In genomic region chr6:43627008-43627825, GRCh38 we compare ENCODE assay signal across 8 cellular contexts. TPM values are rescaled to one million over a fixed set of nuclear protein-coding genes. Genes with fewer than 3 reads are reported as not detected.
A peak's percentile ranks its signal among the peaks of the same experiment; 100 is the strongest.
DNase-seq lines count a peak whose midpoint lies in the region; ATAC-seq and TF ChIP-seq lines count a peak whose summit lies in the region.

No MANE protein-coding gene starts in this region.

- no peaks in the 10 kb centered on the region; the same call in 1 of the 2 replicates for H3K4me1 ChIP-seq in Caco-2
- peaks cover 8% of the 10 kb centered on the region for H3K4me1 ChIP-seq in HUES6 (ENCODE audit: control insufficient read depth, insufficient read depth, low read length)
- peaks cover 20% of the 10 kb centered on the region for H3K4me1 ChIP-seq in mucosa of stomach (ENCODE audit: control insufficient read depth, insufficient read depth, low read length)

- CTCF ChIA-PET in Caco-2 (lab: Charles Lee) = no interaction called here

- peak overlapping the region; percentile 35 for H3K9ac ChIP-seq in HUES6 (ENCODE audit: low read length)
- peak overlapping the region; percentile 69 for H3K9ac ChIP-seq in mucosa of stomach (ENCODE audit: low read length)

- peaks cover 28% of the 10 kb centered on the region for H3K36me3 Mint-ChIP-seq in Caco-2 (ENCODE audit: insufficient read depth, unreplicated experiment)

- no peak for DNase-seq in Caco-2
- peak; percentile 30 for DNase-seq in SKM-1 treated with dmso at 0.1 percent for 144 hours (lab: John Stamatoyannopoulos, UW; ENCODE audit: unreplicated experiment)
- peak; percentile 77 for DNase-seq in epithelial cell of prostate (ENCODE audit: low read depth, low spot score)
- no peak for DNase-seq in SK-N-DZ (ENCODE audit: low spot score)

- no TSS peak for BruUV-seq in Caco-2 (replicated peaks; lab: Mats Ljungman, UMichigan)

- H3K36me3 ChIP-seq in Caco-2 (ENCODE audit: control insufficient read depth, insufficient read depth, low read length) (peaks cover 1% of the 10 kb centered on the region; the same call in 1 of the 2 replicates), HUES6 (ENCODE audit: control insufficient read depth, insufficient read depth, low read length) (peaks cover 52% of the 10 kb centered on the region), mucosa of stomach (ENCODE audit: control insufficient read depth, insufficient read depth, low read length) (peaks cover 23% of the 10 kb centered on the region)

- H3K27me3 ChIP-seq in Caco-2 (replicated peaks; ENCODE audit: control insufficient read depth, insufficient read depth, low read length) (no peaks in the 10 kb centered on the region), HUES6 (ENCODE audit: control insufficient read depth, insufficient read depth, low read length) (no peaks in the 10 kb centered on the region), mucosa of stomach (ENCODE audit: control insufficient read depth, insufficient read depth, low read length) (no peaks in the 10 kb centered on the region)

- POLR2A ChIA-PET in Caco-2 (lab: Charles Lee) = interaction anchor here (0.6 kb wide), 1 partner anchor 56 kb away, joined by 3 read pairs; no protein-coding TSS in a partner anchor

- peaks cover 12% of the 10 kb centered on the region for H3K4me1 Mint-ChIP-seq in Caco-2 (ENCODE audit: low read depth, unreplicated experiment)

- H3K9me3 ChIP-seq in Caco-2 = no peaks in the 10 kb centered on the region
- no peaks in the 10 kb centered on the region for H3K9me3 ChIP-seq in HUES6 (ENCODE audit: control insufficient read depth, insufficient read depth, low read depth, low read length)
- no peaks in the 10 kb centered on the region for H3K9me3 ChIP-seq in mucosa of stomach (ENCODE audit: control insufficient read depth, low read length)

- intact Hi-C loops in Caco-2 (cut with micrococcal nuclease; ENCODE audit: unreplicated experiment) = no loop called here

- peak overlapping the region; percentile 54 for H3K4me3 Mint-ChIP-seq in Caco-2 (ENCODE audit: unreplicated experiment)

- no peak overlapping the region for H3K4me3 ChIP-seq in Caco-2 (ENCODE audit: low read depth, low read length)
- no peak overlapping the region for H3K4me3 ChIP-seq in HUES6 (ENCODE audit: low read depth, low read length)
- no peak overlapping the region for H3K4me3 ChIP-seq in mucosa of stomach (ENCODE audit: low read length)

- TF ChIP-seq CTCF in Caco-2 (IDR thresholded peaks at IDR 0.05; ENCODE audit: insufficient read depth in 1 of 2, low read depth in 1 of 2, low read length in 1 of 2, severe bottlenecking in 1 of 2, unreplicated experiment in 1 of 2) = no peak

- peak overlapping the region; percentile 76 for H3K27ac Mint-ChIP-seq in Caco-2 (ENCODE audit: unreplicated experiment)

- no peak for ATAC-seq in HG02610 (IDR thresholded peaks at IDR 0.05; ENCODE audit: unreplicated experiment)
- no peak for ATAC-seq in HG03571 (IDR thresholded peaks at IDR 0.05; ENCODE audit: unreplicated experiment)

- H3K27ac ChIP-seq in HUES6 (ENCODE audit: low read depth, low read length) (no peak overlapping the region), epithelial cell of prostate (peak overlapping the region; percentile 99)

- H3K27me3 Mint-ChIP-seq in Caco-2 (ENCODE audit: insufficient read depth, unreplicated experiment) = no peaks in the 10 kb centered on the region

- H3K9me3 Mint-ChIP-seq in Caco-2 (ENCODE audit: unreplicated experiment) = no peaks in the 10 kb centered on the region

RNA-seq across cellular contexts. Expression of gene GTPBP2, which starts 1.8 kb away (rescaled TPM):
- 44.2 and 47.2 TPM in 2 replicates for total RNA-seq in Caco-2 (2022)
- 48.7 and 53.0 TPM in 2 replicates for polyA plus RNA-seq in SK-N-DZ (2014; cell fraction: cytosol; rRNA removed)
- 247 and 282 TPM in 2 replicates for polyA plus RNA-seq in SK-N-DZ (2014; cell fraction: nucleus; rRNA removed)

RNA-seq across cellular contexts. Expression of gene MAD2L1BP, which starts 8.4 kb away (rescaled TPM):
- 33.1 and 33.5 TPM in 2 replicates for total RNA-seq in Caco-2 (2022)
- polyA plus RNA-seq in SK-N-DZ (2014; cell fraction: cytosol; rRNA removed) = 36.2 and 42.7 TPM in 2 replicates
- polyA plus RNA-seq in SK-N-DZ (2014; cell fraction: nucleus; rRNA removed) = 27.0 and 28.3 TPM in 2 replicates

RNA-seq across cellular contexts. Expression of gene RSPH9, which starts 17.6 kb away (rescaled TPM):
- total RNA-seq in Caco-2 (2022) = not detected in 2 replicates
- polyA plus RNA-seq in SK-N-DZ (2014; cell fraction: cytosol; rRNA removed) = not detected in 2 replicates
- not detected in 2 replicates for polyA plus RNA-seq in SK-N-DZ (2014; cell fraction: nucleus; rRNA removed)

RNA-seq across cellular contexts. Expression of gene POLH, which starts 51.2 kb away (rescaled TPM):
- total RNA-seq in Caco-2 (2022) = 12.3 and 14.2 TPM in 2 replicates
- polyA plus RNA-seq in SK-N-DZ (2014; cell fraction: cytosol; rRNA removed) = 12.5 and 12.8 TPM in 2 replicates
- polyA plus RNA-seq in SK-N-DZ (2014; cell fraction: nucleus; rRNA removed) = 7.6 and 10.2 TPM in 2 replicates

RNA-seq across cellular contexts. Expression of gene XPO5, which starts 51.4 kb away (rescaled TPM):
- 79.3 and 93.4 TPM in 2 replicates for total RNA-seq in Caco-2 (2022)
- polyA plus RNA-seq in SK-N-DZ (2014; cell fraction: cytosol; rRNA removed) = 74.1 and 84.4 TPM in 2 replicates
- 70.5 and 103 TPM in 2 replicates for polyA plus RNA-seq in SK-N-DZ (2014; cell fraction: nucleus; rRNA removed)

Comparison
In these comparisons a context has a peak if more than half of its experiments do, and no peak if none do; other contexts are left out.
1. DNase-seq: peak in SKM-1 treated with dmso at 0.1 percent for 144 hours (single experiment) and epithelial cell of prostate (single experiment); none in Caco-2 (0 of 2) and SK-N-DZ (single experiment).